ENCODE assay signal across 1 cellular context in the genomic region with DNA sequence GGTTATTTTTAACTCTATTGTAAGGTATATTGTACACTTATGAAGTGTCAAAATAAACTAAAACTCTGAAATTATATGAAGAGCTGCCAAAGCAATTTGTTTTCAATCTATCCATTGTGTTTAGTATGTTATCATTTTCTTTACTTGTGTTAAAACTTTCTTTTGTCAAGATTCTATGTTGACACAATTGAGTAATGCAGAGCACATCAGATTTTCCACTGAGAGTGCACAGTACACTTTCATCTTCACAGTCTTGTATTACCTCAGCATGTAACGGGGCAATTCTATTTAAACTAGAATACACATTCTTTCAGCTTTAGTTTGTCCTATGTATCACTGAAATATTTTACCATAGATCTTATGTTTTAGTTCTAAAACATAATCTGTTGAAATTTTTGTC.
TF ChIP-seq lines count a peak whose summit lies in the region.

No MANE protein-coding gene starts in this region.

TF ChIP-seq in HepG2, 621 proteins besides CTCF, POLR2A, EP300 and RAD21 (continued from another document and continues in another):
- TF ChIP-seq ZSCAN9 (CRISPR knock-in tag; IDR thresholded peaks at IDR 0.05; ENCODE audit: borderline replicate concordance) (peak; percentile 70; the same call in 1 of the 2 replicates), RBFOX2 (IDR thresholded peaks at IDR 0.05; ENCODE audit: low read depth, low read length) (no peak), ZFP41 (CRISPR knock-in tag; IDR thresholded peaks at IDR 0.05; ENCODE audit: borderline replicate concordance) (no peak), MBD4 (IDR thresholded peaks at IDR 0.05; ENCODE audit: borderline replicate concordance, low read length) (no peak), U2AF2 (IDR thresholded peaks at IDR 0.05; ENCODE audit: low read depth, low read length) (no peak), FOXK1 (CRISPR knock-in tag; IDR thresholded peaks at IDR 0.05; ENCODE audit: borderline replicate concordance, low read depth) (0 out of 2 replicates have a peak, but pooled peaks have one; percentile 70), EEA1 (CRISPR knock-in tag; IDR thresholded peaks at IDR 0.05; ENCODE audit: borderline replicate concordance) (no peak), MAFG (CRISPR knock-in tag; IDR thresholded peaks at IDR 0.05) (no peak), HMG20A (CRISPR knock-in tag; IDR thresholded peaks at IDR 0.05; ENCODE audit: borderline replicate concordance) (peak; percentile 90), JUN (CRISPR knock-in tag; IDR thresholded peaks at IDR 0.05) (peak; percentile 34; the same call in 1 of the 2 replicates), AKAP8 (CRISPR knock-in tag; IDR thresholded peaks at IDR 0.05) (no peak), RBM39 (IDR thresholded peaks at IDR 0.05; ENCODE audit: low read depth, low read length, poor library complexity, severe bottlenecking) (no peak), NFATC3 (CRISPR knock-in tag; IDR thresholded peaks at IDR 0.05) (no peak), HHEX (CRISPR knock-in tag; IDR thresholded peaks at IDR 0.05) (no peak), MAFF (IDR thresholded peaks at IDR 0.05; ENCODE audit: low read depth, low read length) (peak; percentile 54), CEBPB (IDR thresholded peaks at IDR 0.05; ENCODE audit: borderline replicate concordance, low read depth, low read length) (peak; percentile 92), GFI1 (CRISPR knock-in tag; IDR thresholded peaks at IDR 0.05; ENCODE audit: borderline replicate concordance) (0 out of 2 replicates have a peak, but pooled peaks have one; percentile 44), PRMT3 (CRISPR knock-in tag; IDR thresholded peaks at IDR 0.05; ENCODE audit: borderline replicate concordance, low read depth) (no peak), HNF4G (IDR thresholded peaks at IDR 0.05; ENCODE audit: borderline replicate concordance, low read depth, low read length) (peak; percentile 60; the same call in 1 of the 2 replicates), HNF4G (CRISPR knock-in tag; IDR thresholded peaks at IDR 0.05; ENCODE audit: borderline replicate concordance, low read depth) (no peak), ZSCAN29 (CRISPR knock-in tag; conservative IDR thresholded peaks at IDR 0.05) (no peak), KLF16 (CRISPR knock-in tag; IDR thresholded peaks at IDR 0.05) (peak in 1 of 2 experiments; percentile 49; a peak in 1 of 4 replicates), NCOR1 (IDR thresholded peaks at IDR 0.05; ENCODE audit: borderline replicate concordance, low read length) (peak; percentile 80; the same call in 1 of the 2 replicates), ZNF644 (CRISPR knock-in tag; IDR thresholded peaks at IDR 0.05; ENCODE audit: low read depth) (no peak), ZNF260 (CRISPR knock-in tag; IDR thresholded peaks at IDR 0.05; ENCODE audit: borderline replicate concordance, low read depth) (no peak), ZMYM2 (CRISPR knock-in tag; IDR thresholded peaks at IDR 0.05) (no peak), SUZ12 (IDR thresholded peaks at IDR 0.05; ENCODE audit: low read depth, low read length) (no peak), RFX5 (IDR thresholded peaks at IDR 0.05; ENCODE audit: low read depth, low read length) (no peak)
- TF ChIP-seq, protein P1, sequence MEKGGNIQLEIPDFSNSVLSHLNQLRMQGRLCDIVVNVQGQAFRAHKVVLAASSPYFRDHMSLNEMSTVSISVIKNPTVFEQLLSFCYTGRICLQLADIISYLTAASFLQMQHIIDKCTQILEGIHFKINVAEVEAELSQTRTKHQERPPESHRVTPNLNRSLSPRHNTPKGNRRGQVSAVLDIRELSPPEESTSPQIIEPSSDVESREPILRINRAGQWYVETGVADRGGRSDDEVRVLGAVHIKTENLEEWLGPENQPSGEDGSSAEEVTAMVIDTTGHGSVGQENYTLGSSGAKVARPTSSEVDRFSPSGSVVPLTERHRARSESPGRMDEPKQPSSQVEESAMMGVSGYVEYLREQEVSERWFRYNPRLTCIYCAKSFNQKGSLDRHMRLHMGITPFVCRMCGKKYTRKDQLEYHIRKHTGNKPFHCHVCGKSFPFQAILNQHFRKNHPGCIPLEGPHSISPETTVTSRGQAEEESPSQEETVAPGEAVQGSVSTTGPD (CRISPR knock-in tag; IDR thresholded peaks at IDR 0.05): no peak
- TF ChIP-seq, protein P2, sequence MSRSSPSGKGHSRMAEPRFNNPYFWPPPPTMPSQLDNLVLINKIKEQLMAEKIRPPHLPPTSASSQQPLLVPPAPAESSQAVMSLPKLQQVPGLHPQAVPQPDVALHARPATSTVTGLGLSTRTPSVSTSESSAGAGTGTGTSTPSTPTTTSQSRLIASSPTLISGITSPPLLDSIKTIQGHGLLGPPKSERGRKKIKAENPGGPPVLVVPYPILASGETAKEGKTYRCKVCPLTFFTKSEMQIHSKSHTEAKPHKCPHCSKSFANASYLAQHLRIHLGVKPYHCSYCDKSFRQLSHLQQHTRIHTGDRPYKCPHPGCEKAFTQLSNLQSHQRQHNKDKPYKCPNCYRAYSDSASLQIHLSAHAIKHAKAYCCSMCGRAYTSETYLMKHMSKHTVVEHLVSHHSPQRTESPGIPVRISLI (CRISPR knock-in tag; IDR thresholded peaks at IDR 0.05; ENCODE audit: borderline replicate concordance): no peak
- TF ChIP-seq, protein P3, sequence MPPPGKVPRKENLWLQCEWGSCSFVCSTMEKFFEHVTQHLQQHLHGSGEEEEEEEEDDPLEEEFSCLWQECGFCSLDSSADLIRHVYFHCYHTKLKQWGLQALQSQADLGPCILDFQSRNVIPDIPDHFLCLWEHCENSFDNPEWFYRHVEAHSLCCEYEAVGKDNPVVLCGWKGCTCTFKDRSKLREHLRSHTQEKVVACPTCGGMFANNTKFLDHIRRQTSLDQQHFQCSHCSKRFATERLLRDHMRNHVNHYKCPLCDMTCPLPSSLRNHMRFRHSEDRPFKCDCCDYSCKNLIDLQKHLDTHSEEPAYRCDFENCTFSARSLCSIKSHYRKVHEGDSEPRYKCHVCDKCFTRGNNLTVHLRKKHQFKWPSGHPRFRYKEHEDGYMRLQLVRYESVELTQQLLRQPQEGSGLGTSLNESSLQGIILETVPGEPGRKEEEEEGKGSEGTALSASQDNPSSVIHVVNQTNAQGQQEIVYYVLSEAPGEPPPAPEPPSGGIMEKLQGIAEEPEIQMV (CRISPR knock-in tag; IDR thresholded peaks at IDR 0.05; ENCODE audit: low read depth): no peak
- TF ChIP-seq, protein P4, sequence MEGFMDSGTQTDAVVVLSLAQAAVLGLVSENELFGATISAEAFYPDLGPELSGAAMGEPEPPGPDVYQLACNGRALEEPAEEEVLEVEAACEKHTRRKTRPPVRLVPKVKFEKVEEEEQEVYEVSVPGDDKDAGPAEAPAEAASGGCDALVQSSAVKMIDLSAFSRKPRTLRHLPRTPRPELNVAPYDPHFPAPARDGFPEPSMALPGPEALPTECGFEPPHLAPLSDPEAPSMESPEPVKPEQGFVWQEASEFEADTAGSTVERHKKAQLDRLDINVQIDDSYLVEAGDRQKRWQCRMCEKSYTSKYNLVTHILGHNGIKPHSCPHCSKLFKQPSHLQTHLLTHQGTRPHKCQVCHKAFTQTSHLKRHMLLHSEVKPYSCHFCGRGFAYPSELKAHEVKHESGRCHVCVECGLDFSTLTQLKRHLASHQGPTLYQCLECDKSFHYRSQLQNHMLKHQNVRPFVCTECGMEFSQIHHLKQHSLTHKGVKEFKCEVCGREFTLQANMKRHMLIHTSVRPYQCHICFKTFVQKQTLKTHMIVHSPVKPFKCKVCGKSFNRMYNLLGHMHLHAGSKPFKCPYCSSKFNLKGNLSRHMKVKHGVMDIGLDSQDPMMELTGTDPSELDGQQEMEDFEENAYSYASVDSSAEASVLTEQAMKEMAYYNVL (CRISPR knock-in tag; IDR thresholded peaks at IDR 0.05; ENCODE audit: borderline replicate concordance): no peak
- TF ChIP-seq, protein P5, sequence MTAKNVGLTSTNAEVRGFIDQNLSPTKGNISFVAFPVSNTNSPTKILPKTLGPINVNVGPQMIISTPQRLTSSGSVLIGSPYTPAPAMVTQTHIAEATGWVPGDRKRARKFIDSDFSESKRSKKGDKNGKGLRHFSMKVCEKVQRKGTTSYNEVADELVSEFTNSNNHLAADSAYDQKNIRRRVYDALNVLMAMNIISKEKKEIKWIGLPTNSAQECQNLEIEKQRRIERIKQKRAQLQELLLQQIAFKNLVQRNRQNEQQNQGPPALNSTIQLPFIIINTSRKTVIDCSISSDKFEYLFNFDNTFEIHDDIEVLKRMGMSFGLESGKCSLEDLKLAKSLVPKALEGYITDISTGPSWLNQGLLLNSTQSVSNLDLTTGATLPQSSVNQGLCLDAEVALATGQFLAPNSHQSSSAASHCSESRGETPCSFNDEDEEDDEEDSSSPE (CRISPR knock-in tag; IDR thresholded peaks at IDR 0.05): no peak
- TF ChIP-seq, protein P6, sequence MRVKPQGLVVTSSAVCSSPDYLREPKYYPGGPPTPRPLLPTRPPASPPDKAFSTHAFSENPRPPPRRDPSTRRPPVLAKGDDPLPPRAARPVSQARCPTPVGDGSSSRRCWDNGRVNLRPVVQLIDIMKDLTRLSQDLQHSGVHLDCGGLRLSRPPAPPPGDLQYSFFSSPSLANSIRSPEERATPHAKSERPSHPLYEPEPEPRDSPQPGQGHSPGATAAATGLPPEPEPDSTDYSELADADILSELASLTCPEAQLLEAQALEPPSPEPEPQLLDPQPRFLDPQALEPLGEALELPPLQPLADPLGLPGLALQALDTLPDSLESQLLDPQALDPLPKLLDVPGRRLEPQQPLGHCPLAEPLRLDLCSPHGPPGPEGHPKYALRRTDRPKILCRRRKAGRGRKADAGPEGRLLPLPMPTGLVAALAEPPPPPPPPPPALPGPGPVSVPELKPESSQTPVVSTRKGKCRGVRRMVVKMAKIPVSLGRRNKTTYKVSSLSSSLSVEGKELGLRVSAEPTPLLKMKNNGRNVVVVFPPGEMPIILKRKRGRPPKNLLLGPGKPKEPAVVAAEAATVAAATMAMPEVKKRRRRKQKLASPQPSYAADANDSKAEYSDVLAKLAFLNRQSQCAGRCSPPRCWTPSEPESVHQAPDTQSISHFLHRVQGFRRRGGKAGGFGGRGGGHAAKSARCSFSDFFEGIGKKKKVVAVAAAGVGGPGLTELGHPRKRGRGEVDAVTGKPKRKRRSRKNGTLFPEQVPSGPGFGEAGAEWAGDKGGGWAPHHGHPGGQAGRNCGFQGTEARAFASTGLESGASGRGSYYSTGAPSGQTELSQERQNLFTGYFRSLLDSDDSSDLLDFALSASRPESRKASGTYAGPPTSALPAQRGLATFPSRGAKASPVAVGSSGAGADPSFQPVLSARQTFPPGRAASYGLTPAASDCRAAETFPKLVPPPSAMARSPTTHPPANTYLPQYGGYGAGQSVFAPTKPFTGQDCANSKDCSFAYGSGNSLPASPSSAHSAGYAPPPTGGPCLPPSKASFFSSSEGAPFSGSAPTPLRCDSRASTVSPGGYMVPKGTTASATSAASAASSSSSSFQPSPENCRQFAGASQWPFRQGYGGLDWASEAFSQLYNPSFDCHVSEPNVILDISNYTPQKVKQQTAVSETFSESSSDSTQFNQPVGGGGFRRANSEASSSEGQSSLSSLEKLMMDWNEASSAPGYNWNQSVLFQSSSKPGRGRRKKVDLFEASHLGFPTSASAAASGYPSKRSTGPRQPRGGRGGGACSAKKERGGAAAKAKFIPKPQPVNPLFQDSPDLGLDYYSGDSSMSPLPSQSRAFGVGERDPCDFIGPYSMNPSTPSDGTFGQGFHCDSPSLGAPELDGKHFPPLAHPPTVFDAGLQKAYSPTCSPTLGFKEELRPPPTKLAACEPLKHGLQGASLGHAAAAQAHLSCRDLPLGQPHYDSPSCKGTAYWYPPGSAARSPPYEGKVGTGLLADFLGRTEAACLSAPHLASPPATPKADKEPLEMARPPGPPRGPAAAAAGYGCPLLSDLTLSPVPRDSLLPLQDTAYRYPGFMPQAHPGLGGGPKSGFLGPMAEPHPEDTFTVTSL (CRISPR knock-in tag; IDR thresholded peaks at IDR 0.05; ENCODE audit: borderline replicate concordance): peak; percentile 94; the same call in 1 of the 2 replicates
- TF ChIP-seq, protein P7, sequence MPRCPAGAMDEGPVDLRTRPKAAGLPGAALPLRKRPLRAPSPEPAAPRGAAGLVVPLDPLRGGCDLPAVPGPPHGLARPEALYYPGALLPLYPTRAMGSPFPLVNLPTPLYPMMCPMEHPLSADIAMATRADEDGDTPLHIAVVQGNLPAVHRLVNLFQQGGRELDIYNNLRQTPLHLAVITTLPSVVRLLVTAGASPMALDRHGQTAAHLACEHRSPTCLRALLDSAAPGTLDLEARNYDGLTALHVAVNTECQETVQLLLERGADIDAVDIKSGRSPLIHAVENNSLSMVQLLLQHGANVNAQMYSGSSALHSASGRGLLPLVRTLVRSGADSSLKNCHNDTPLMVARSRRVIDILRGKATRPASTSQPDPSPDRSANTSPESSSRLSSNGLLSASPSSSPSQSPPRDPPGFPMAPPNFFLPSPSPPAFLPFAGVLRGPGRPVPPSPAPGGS (CRISPR knock-in tag; IDR thresholded peaks at IDR 0.05): no peak
- TF ChIP-seq, protein P8, sequence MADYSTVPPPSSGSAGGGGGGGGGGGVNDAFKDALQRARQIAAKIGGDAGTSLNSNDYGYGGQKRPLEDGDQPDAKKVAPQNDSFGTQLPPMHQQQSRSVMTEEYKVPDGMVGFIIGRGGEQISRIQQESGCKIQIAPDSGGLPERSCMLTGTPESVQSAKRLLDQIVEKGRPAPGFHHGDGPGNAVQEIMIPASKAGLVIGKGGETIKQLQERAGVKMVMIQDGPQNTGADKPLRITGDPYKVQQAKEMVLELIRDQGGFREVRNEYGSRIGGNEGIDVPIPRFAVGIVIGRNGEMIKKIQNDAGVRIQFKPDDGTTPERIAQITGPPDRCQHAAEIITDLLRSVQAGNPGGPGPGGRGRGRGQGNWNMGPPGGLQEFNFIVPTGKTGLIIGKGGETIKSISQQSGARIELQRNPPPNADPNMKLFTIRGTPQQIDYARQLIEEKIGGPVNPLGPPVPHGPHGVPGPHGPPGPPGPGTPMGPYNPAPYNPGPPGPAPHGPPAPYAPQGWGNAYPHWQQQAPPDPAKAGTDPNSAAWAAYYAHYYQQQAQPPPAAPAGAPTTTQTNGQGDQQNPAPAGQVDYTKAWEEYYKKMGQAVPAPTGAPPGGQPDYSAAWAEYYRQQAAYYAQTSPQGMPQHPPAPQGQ (CRISPR knock-in tag; IDR thresholded peaks at IDR 0.05; ENCODE audit: borderline replicate concordance): no peak
- TF ChIP-seq, protein P9, sequence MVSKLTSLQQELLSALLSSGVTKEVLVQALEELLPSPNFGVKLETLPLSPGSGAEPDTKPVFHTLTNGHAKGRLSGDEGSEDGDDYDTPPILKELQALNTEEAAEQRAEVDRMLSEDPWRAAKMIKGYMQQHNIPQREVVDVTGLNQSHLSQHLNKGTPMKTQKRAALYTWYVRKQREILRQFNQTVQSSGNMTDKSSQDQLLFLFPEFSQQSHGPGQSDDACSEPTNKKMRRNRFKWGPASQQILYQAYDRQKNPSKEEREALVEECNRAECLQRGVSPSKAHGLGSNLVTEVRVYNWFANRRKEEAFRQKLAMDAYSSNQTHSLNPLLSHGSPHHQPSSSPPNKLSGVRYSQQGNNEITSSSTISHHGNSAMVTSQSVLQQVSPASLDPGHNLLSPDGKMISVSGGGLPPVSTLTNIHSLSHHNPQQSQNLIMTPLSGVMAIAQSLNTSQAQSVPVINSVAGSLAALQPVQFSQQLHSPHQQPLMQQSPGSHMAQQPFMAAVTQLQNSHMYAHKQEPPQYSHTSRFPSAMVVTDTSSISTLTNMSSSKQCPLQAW (CRISPR knock-in tag; IDR thresholded peaks at IDR 0.05): no peak
